7 cellular contexts compared by ENCODE assay signal in genomic region chr1:148625451-148625850, GRCh38. TPM values are rescaled to one million over a fixed set of nuclear protein-coding genes. Genes with fewer than 3 reads are reported as not detected.
DNase-seq lines count a peak whose midpoint lies in the region; ATAC-seq and TF ChIP-seq lines count a peak whose summit lies in the region.
"Not testable (repeated sequence)": the region's sequence is repeated elsewhere in the genome, so short reads cannot be mapped to it uniquely, and the experiment has no call there.

No MANE protein-coding gene starts in this region.

- not testable (repeated sequence) for H3K9me3 ChIP-seq in WERI-Rb-1 (ENCODE audit: severe bottlenecking); mucosa of descending colon; spleen; uterus

- ATAC-seq in Right ventricle myocardium superior (ENCODE audit: poor library complexity); left ventricle myocardium superior; mucosa of descending colon: not testable (repeated sequence)

- H3K4me3 ChIP-seq in WERI-Rb-1 (ENCODE audit: low read depth, low read length); mucosa of descending colon; spleen; uterus: not testable (repeated sequence)

- not testable (repeated sequence) for TF ChIP-seq POLR2A in spleen (IDR thresholded peaks at IDR 0.05); uterus (IDR thresholded peaks at IDR 0.05)

- not testable (repeated sequence) for H3K27me3 ChIP-seq in WERI-Rb-1 (ENCODE audit: insufficient read depth, low read depth, severe bottlenecking); spleen (replicated peaks in 1 of 7); uterus

- H3K27ac ChIP-seq in WERI-Rb-1, result not testable (repeated sequence)
- peak overlapping the region in 2 of 8 donors; percentile 54 to 62 for H3K27ac ChIP-seq in spleen
- H3K27ac ChIP-seq in uterus, result peak overlapping the region in 1 of 2 donors; percentile 64

- WGBS in spleen, 5 donors, result 11 to 29% (median 22%) methylated on average over 1 to 4 of the region's 6 CpGs; no CpG with 5 or more reads in 2 of the 5 donors

- not testable (repeated sequence) for TF ChIP-seq CTCF in WERI-Rb-1 (IDR thresholded peaks at IDR 0.05; ENCODE audit: low read depth, low read length); mucosa of descending colon (IDR thresholded peaks at IDR 0.05); spleen (IDR thresholded peaks at IDR 0.05 in 8 of 11, conservative IDR thresholded peaks at IDR 0.05 in 3 of 11); uterus (IDR thresholded peaks at IDR 0.05)

- not testable (repeated sequence) for H3K36me3 ChIP-seq in WERI-Rb-1; mucosa of descending colon (ENCODE audit: low read depth); spleen; uterus

- peak; percentile 7 for DNase-seq in WERI-Rb-1
- DNase-seq in Right ventricle myocardium superior, result peak; percentile 57
- peak; percentile 43 for DNase-seq in left ventricle myocardium superior
- DNase-seq in mucosa of descending colon, result peak; percentile 3 to 49 (median 22)
- peak; percentile 26 for DNase-seq in posterior vena cava (ENCODE audit: low spot score)
- DNase-seq in spleen, result peak; percentile 35
- peak; percentile 63 to 83 for DNase-seq in uterus

- intact Hi-C loops in Right ventricle myocardium superior (cut with DNase I); left ventricle myocardium superior (cut with micrococcal nuclease); mucosa of descending colon (cut with DNase I, micrococcal nuclease); posterior vena cava (cut with DNase I); spleen (cut with DNase I; ENCODE audit: low total_unique reads); uterus (cut with DNase I; ENCODE audit: low total_unique reads): not testable (repeated sequence)

- H3K4me1 ChIP-seq in mucosa of descending colon (ENCODE audit: low read depth); spleen; uterus: not testable (repeated sequence)

RNA-seq across cellular contexts. Expression of gene NBPF14, which starts 29.6 kb away (rescaled TPM):
- total RNA-seq in Right ventricle myocardium superior (4.8 TPM), left ventricle myocardium superior (4.2 TPM), mucosa of descending colon (10 to 100 TPM; 17.1 to 28.8 (median 18.5) TPM), posterior vena cava (10 to 100 TPM; 27.0 to 30.5 TPM), spleen (10 to 100 TPM; 30.7 to 81.0 (median 47.3) TPM), uterus (10 to 100 TPM; 14.4 to 54.7 (median 37.9) TPM)
- polyA plus RNA-seq in spleen, result 10 to 100 TPM; 17.1 to 29.4 (median 29.0) TPM

Comparison
In these comparisons a context has a peak if more than half of its experiments do, and no peak if none do; other contexts are left out.
1. DNase-seq: peak in every context shown above with its lines; median percentile 73 in uterus; 57 in Right ventricle myocardium superior; 43 in left ventricle myocardium superior; 35 in spleen; 26 in posterior vena cava; 22 in mucosa of descending colon; 7 in WERI-Rb-1.